ENCODE assay signal across 3 cellular contexts in the genomic region with DNA sequence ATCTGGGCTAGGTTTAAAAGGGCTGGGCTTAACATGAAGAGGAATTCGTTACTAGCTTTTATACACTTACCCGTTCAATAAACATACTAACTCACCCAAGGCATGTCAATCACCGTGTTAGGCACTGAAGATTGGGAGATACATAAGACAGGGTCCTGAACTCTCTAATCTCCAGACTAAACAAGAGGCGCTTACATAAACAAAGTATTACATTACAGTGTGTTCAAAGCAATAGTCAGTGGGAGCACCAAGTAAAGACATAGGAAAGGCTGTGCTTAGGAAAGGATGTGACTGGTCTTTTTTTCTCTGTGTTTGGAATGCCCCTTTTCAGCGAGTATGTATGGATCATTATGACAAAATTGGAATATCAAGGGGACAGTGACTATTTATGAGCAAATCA.
TF ChIP-seq lines count a peak whose summit lies in the region.

No MANE protein-coding gene starts in this region.

TF ChIP-seq in A549, 52 proteins besides CTCF, POLR2A, EP300 and RAD21:
- no peak for TF ChIP-seq FOSB (CRISPR knock-in tag; IDR thresholded peaks at IDR 0.05)
- no peak for TF ChIP-seq HEYL (CRISPR knock-in tag; IDR thresholded peaks at IDR 0.05)
- no peak for TF ChIP-seq POLR2AphosphoS2 (conservative IDR thresholded peaks at IDR 0.05; ENCODE audit: low read length)
- TF ChIP-seq RFX5 (IDR thresholded peaks at IDR 0.05): no peak
- TF ChIP-seq ZSCAN20 (CRISPR knock-in tag; IDR thresholded peaks at IDR 0.05): no peak
- TF ChIP-seq, protein P1, sequence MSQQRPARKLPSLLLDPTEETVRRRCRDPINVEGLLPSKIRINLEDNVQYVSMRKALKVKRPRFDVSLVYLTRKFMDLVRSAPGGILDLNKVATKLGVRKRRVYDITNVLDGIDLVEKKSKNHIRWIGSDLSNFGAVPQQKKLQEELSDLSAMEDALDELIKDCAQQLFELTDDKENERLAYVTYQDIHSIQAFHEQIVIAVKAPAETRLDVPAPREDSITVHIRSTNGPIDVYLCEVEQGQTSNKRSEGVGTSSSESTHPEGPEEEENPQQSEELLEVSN (IDR thresholded peaks at IDR 0.05; ENCODE audit: borderline replicate concordance, low read depth): no peak
- no peak for TF ChIP-seq EHMT2 (IDR thresholded peaks at IDR 0.05; ENCODE audit: low read depth)
- no peak for TF ChIP-seq CHD2 (IDR thresholded peaks at IDR 0.05; ENCODE audit: low read length, partially characterized antibody)
- TF ChIP-seq NFE2L2 (conservative IDR thresholded peaks at IDR 0.05; ENCODE audit: low read length): no peak
- TF ChIP-seq FOSL2 (IDR thresholded peaks at IDR 0.05): no peak
- no peak for TF ChIP-seq FOSL2 (CRISPR knock-in tag; IDR thresholded peaks at IDR 0.05)
- TF ChIP-seq, protein P2, sequence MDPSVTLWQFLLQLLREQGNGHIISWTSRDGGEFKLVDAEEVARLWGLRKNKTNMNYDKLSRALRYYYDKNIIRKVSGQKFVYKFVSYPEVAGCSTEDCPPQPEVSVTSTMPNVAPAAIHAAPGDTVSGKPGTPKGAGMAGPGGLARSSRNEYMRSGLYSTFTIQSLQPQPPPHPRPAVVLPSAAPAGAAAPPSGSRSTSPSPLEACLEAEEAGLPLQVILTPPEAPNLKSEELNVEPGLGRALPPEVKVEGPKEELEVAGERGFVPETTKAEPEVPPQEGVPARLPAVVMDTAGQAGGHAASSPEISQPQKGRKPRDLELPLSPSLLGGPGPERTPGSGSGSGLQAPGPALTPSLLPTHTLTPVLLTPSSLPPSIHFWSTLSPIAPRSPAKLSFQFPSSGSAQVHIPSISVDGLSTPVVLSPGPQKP (IDR thresholded peaks at IDR 0.05; ENCODE audit: low read depth, low read length): no peak
- no peak for TF ChIP-seq FOXS1 (CRISPR knock-in tag; IDR thresholded peaks at IDR 0.05)
- TF ChIP-seq ZNF302 (CRISPR knock-in tag; IDR thresholded peaks at IDR 0.05): no peak
- TF ChIP-seq, protein P3, sequence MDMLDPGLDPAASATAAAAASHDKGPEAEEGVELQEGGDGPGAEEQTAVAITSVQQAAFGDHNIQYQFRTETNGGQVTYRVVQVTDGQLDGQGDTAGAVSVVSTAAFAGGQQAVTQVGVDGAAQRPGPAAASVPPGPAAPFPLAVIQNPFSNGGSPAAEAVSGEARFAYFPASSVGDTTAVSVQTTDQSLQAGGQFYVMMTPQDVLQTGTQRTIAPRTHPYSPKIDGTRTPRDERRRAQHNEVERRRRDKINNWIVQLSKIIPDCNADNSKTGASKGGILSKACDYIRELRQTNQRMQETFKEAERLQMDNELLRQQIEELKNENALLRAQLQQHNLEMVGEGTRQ (IDR thresholded peaks at IDR 0.05): no peak
- no peak for TF ChIP-seq HOXB5 (CRISPR knock-in tag; IDR thresholded peaks at IDR 0.05)
- TF ChIP-seq EHF (CRISPR knock-in tag; IDR thresholded peaks at IDR 0.05): no peak
- TF ChIP-seq RARB (CRISPR knock-in tag; IDR thresholded peaks at IDR 0.05): no peak
- no peak for TF ChIP-seq CBX8 (IDR thresholded peaks at IDR 0.05)
TF ChIP-seq in A549: peak in this region for 0.

TF ChIP-seq in IMR-90, 13 proteins besides CTCF, POLR2A, EP300 and RAD21:
- no peak for TF ChIP-seq BHLHE40 (IDR thresholded peaks at IDR 0.05; ENCODE audit: low read depth, low read length)
- no peak for TF ChIP-seq CEBPB (IDR thresholded peaks at IDR 0.05; ENCODE audit: low read depth, low read length)
- no peak for TF ChIP-seq MAFK (IDR thresholded peaks at IDR 0.05; ENCODE audit: low read depth, low read length)
- no peak for TF ChIP-seq SMC3 (IDR thresholded peaks at IDR 0.05; ENCODE audit: low read depth, low read length)
- TF ChIP-seq MAZ (IDR thresholded peaks at IDR 0.05; ENCODE audit: borderline replicate concordance, low read depth, low read length): no peak

TF ChIP-seq in K562, 482 proteins besides CTCF, POLR2A, EP300 and RAD21:
- TF ChIP-seq, protein P4, sequence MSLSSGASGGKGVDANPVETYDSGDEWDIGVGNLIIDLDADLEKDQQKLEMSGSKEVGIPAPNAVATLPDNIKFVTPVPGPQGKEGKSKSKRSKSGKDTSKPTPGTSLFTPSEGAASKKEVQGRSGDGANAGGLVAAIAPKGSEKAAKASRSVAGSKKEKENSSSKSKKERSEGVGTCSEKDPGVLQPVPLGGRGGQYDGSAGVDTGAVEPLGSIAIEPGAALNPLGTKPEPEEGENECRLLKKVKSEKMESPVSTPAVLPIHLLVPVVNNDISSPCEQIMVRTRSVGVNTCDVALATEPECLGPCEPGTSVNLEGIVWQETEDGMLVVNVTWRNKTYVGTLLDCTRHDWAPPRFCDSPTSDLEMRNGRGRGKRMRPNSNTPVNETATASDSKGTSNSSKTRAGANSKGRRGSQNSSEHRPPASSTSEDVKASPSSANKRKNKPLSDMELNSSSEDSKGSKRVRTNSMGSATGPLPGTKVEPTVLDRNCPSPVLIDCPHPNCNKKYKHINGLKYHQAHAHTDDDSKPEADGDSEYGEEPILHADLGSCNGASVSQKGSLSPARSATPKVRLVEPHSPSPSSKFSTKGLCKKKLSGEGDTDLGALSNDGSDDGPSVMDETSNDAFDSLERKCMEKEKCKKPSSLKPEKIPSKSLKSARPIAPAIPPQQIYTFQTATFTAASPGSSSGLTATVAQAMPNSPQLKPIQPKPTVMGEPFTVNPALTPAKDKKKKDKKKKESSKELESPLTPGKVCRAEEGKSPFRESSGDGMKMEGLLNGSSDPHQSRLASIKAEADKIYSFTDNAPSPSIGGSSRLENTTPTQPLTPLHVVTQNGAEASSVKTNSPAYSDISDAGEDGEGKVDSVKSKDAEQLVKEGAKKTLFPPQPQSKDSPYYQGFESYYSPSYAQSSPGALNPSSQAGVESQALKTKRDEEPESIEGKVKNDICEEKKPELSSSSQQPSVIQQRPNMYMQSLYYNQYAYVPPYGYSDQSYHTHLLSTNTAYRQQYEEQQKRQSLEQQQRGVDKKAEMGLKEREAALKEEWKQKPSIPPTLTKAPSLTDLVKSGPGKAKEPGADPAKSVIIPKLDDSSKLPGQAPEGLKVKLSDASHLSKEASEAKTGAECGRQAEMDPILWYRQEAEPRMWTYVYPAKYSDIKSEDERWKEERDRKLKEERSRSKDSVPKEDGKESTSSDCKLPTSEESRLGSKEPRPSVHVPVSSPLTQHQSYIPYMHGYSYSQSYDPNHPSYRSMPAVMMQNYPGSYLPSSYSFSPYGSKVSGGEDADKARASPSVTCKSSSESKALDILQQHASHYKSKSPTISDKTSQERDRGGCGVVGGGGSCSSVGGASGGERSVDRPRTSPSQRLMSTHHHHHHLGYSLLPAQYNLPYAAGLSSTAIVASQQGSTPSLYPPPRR (CRISPR knock-in tag; IDR thresholded peaks at IDR 0.05; ENCODE audit: borderline replicate concordance): no peak
- TF ChIP-seq, protein P5, sequence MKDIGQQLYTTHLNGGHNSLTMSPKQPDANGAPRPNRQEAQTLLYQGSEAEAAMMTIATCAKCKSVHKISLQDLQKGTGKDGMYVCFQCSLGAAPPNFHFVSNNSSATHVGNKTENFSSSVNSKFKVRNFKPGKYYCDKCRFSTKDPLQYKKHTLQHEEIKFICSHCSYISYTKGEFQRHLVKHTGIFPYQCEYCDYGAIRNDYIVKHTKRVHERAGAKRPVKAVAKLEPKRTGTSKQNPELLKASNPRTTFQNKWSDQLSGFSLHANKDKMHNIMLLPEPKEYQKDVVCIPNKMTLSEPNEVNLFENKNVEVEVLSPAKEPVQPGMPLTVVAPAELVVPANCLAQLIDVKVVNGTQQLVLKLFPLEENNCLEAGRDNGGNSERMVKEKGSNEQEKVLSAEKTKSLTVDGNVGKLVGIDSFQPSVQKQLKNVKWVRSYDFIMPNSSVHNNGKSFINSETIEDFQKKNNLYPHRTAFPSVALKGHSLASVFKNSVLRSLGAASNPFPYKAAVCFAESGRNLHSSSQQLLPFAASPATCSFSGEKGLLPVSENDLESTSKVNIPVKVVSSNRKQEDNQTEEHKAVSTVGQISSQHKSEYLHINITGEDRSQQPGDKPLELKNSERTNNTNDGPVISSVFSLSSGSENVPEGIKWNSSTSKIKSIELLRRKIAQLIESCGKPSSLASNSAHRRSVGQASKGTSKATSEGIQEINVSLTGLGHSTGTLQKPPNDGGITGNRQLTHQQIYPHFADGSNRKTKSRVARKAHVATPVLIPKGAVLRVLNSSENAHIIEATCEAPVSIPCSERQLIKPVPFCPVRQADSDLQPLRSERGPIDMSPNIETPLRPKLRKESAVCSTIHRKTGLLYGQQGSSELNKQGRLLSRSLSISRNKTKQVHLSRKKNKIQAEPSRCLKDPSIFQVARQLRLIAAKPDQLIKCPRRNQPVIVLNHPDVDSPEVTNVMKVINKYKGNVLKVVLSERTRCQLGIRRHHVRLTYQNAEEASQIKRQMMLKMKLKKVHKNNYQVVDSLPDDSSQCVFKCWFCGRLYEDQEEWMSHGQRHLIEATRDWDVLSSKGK (CRISPR knock-in tag; IDR thresholded peaks at IDR 0.05): no peak
- TF ChIP-seq ESRRB (CRISPR knock-in tag; IDR thresholded peaks at IDR 0.05; ENCODE audit: borderline replicate concordance) (no peak), NR2C1 (IDR thresholded peaks at IDR 0.05) (no peak), NR2C1 (tag; IDR thresholded peaks at IDR 0.05) (peak; percentile 17; the same call in 1 of the 2 replicates), ZNF583 (CRISPR knock-in tag; IDR thresholded peaks at IDR 0.05) (no peak), SMAD2 (IDR thresholded peaks at IDR 0.05; ENCODE audit: low read depth, low read length) (no peak), TFAM (CRISPR knock-in tag; conservative IDR thresholded peaks at IDR 0.05) (no peak), JUND (IDR thresholded peaks at IDR 0.05; ENCODE audit: borderline replicate concordance, low read depth, low read length) (no peak), JUND (tag; IDR thresholded peaks at IDR 0.05; ENCODE audit: borderline replicate concordance, low read depth, low read length) (no peak), ETV5 (CRISPR knock-in tag; IDR thresholded peaks at IDR 0.05; ENCODE audit: low read depth) (no peak), FOXK1 (CRISPR knock-in tag; IDR thresholded peaks at IDR 0.05; ENCODE audit: borderline replicate concordance) (no peak), ELF4 (CRISPR knock-in tag; IDR thresholded peaks at IDR 0.05) (no peak), RBM17 (IDR thresholded peaks at IDR 0.05; ENCODE audit: borderline replicate concordance, low read depth, low read length) (no peak), POU5F1 (IDR thresholded peaks at IDR 0.05; ENCODE audit: borderline replicate concordance, low read depth, low read length, partially characterized antibody) (no peak), SMARCE1 (IDR thresholded peaks at IDR 0.05) (no peak), DNMT1 (IDR thresholded peaks at IDR 0.05) (no peak), SMAD4 (CRISPR knock-in tag; conservative IDR thresholded peaks at IDR 0.05) (peak; percentile 79), FIP1L1 (IDR thresholded peaks at IDR 0.05; ENCODE audit: low read depth, low read length, poor library complexity, severe bottlenecking) (no peak), ETV1 (tag; conservative IDR thresholded peaks at IDR 0.05; ENCODE audit: low read depth) (no peak), ZNF431 (CRISPR knock-in tag; IDR thresholded peaks at IDR 0.05) (no peak), KDM4B (IDR thresholded peaks at IDR 0.05; ENCODE audit: borderline replicate concordance in 2 of 2, low read depth in 1 of 2) (no peak)
- TF ChIP-seq, protein P6, sequence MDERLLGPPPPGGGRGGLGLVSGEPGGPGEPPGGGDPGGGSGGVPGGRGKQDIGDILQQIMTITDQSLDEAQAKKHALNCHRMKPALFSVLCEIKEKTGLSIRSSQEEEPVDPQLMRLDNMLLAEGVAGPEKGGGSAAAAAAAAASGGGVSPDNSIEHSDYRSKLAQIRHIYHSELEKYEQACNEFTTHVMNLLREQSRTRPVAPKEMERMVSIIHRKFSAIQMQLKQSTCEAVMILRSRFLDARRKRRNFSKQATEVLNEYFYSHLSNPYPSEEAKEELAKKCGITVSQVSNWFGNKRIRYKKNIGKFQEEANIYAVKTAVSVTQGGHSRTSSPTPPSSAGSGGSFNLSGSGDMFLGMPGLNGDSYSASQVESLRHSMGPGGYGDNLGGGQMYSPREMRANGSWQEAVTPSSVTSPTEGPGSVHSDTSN (CRISPR knock-in tag; IDR thresholded peaks at IDR 0.05; ENCODE audit: low read depth): peak; percentile 26; the same call in 1 of the 2 replicates
- TF ChIP-seq, protein P6 (tag; conservative IDR thresholded peaks at IDR 0.05; ENCODE audit: low read depth): no peak
- TF ChIP-seq, protein P7, sequence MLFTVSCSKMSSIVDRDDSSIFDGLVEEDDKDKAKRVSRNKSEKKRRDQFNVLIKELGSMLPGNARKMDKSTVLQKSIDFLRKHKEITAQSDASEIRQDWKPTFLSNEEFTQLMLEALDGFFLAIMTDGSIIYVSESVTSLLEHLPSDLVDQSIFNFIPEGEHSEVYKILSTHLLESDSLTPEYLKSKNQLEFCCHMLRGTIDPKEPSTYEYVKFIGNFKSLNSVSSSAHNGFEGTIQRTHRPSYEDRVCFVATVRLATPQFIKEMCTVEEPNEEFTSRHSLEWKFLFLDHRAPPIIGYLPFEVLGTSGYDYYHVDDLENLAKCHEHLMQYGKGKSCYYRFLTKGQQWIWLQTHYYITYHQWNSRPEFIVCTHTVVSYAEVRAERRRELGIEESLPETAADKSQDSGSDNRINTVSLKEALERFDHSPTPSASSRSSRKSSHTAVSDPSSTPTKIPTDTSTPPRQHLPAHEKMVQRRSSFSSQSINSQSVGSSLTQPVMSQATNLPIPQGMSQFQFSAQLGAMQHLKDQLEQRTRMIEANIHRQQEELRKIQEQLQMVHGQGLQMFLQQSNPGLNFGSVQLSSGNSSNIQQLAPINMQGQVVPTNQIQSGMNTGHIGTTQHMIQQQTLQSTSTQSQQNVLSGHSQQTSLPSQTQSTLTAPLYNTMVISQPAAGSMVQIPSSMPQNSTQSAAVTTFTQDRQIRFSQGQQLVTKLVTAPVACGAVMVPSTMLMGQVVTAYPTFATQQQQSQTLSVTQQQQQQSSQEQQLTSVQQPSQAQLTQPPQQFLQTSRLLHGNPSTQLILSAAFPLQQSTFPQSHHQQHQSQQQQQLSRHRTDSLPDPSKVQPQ (CRISPR knock-in tag; IDR thresholded peaks at IDR 0.05; ENCODE audit: borderline replicate concordance): no peak
- TF ChIP-seq, protein P8, sequence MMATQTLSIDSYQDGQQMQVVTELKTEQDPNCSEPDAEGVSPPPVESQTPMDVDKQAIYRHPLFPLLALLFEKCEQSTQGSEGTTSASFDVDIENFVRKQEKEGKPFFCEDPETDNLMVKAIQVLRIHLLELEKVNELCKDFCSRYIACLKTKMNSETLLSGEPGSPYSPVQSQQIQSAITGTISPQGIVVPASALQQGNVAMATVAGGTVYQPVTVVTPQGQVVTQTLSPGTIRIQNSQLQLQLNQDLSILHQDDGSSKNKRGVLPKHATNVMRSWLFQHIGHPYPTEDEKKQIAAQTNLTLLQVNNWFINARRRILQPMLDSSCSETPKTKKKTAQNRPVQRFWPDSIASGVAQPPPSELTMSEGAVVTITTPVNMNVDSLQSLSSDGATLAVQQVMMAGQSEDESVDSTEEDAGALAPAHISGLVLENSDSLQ (IDR thresholded peaks at IDR 0.05): peak; percentile 71
TF ChIP-seq in K562: peak in this region for 4.
